ENCODE assay signal across 9 cellular contexts in genomic region chr2:127081826-127082633, GRCh38. TPM values are rescaled to one million over a fixed set of nuclear protein-coding genes. Genes with fewer than 3 reads are reported as not detected.
DNase-seq lines count a peak whose midpoint lies in the region; ATAC-seq and TF ChIP-seq lines count a peak whose summit lies in the region.
"Had no signal": no experiment of that assay in that cellular context is flagged by ENCODE, and none has a peak within 500 bp of the region (broad histone marks: within the 10 kb centered on the region; RNA-seq: fewer than 3 reads in every experiment).

No MANE protein-coding gene starts in this region.

- peak overlapping the region; percentile 94 for H3K27ac ChIP-seq in subcutaneous abdominal adipose tissue (ENCODE audit: low read depth, low read length)

- H3K36me3 Mint-ChIP-seq in T-helper 17 cell (ENCODE audit: low read depth) = peaks cover 2% of the 10 kb centered on the region
- H3K36me3 Mint-ChIP-seq in nephron (ENCODE audit: low read depth) = peaks cover 10% of the 10 kb centered on the region

- H3K36me3 ChIP-seq in GM06990 (ENCODE audit: control insufficient read depth, insufficient read depth, low read length) (no peaks in the 10 kb centered on the region), subcutaneous abdominal adipose tissue (ENCODE audit: control insufficient read depth in 5 of 5, insufficient read depth in 5 of 5, low read length in 5 of 5) (no peaks in the 10 kb centered on the region)
- H3K36me3 ChIP-seq: heart right ventricle had no signal

- H3K9me3 Mint-ChIP-seq in nephron = no peaks in the 10 kb centered on the region

- peaks cover 22 to 98% (median 96%) of the 10 kb centered on the region in 5 donors for H3K4me1 ChIP-seq in subcutaneous abdominal adipose tissue (ENCODE audit: control insufficient read depth in 5 of 5, insufficient read depth in 5 of 5, low read length in 5 of 5)

- peak overlapping the region in 2 of 5 donors; percentile 44 to 56 for H3K9ac ChIP-seq in subcutaneous abdominal adipose tissue (ENCODE audit: low read length in 5 of 5)

- peak overlapping the region; percentile 53 for H3K4me3 ChIP-seq in GM06990 (replicated peaks; ENCODE audit: low read depth, low read length)
- peak overlapping the region in 3 of 5 donors; percentile 6 to 38 (median 18) for H3K4me3 ChIP-seq in subcutaneous abdominal adipose tissue (ENCODE audit: low read depth in 1 of 5, low read length in 5 of 5)

- H3K27me3 ChIP-seq in GM06990 (replicated peaks; ENCODE audit: control insufficient read depth, insufficient read depth, low read length) = no peaks in the 10 kb centered on the region
- H3K27me3 ChIP-seq in subcutaneous abdominal adipose tissue (ENCODE audit: control insufficient read depth in 5 of 5, insufficient read depth in 4 of 5, low read length in 5 of 5) = no peaks in the 10 kb centered on the region
- H3K27me3 ChIP-seq: heart right ventricle had no signal

- ATAC-seq in GM21786 (IDR thresholded peaks at IDR 0.05; ENCODE audit: unreplicated experiment) = peak; percentile 56
- ATAC-seq in T-helper 17 cell = peak; percentile 86

- TF ChIP-seq CTCF in GM06990 (IDR thresholded peaks at IDR 0.05; ENCODE audit: insufficient read depth, low read length, poor library complexity, severe bottlenecking) (no peak), nephron (IDR thresholded peaks at IDR 0.05; ENCODE audit: unreplicated experiment in 3 of 3) (no peak)

- DNase-seq in GM06990 (ENCODE audit: extremely low read depth, insufficient read length) (peak; percentile 62), T-helper 17 cell (peak; percentile 58 to 70 (median 61)), anterior cingulate cortex (lab: John Stamatoyannopoulos, UW) (peak in 38 of 58 donors; percentile 10 to 90 (median 69)), NCI-H2196 treated with DMSO at 0.1 percent for 48 hours (lab: John Stamatoyannopoulos, UW; ENCODE audit: unreplicated experiment) (no peak), NCI-H748 treated with DMSO at 0.1 percent for 48 hours (lab: John Stamatoyannopoulos, UW) (no peak)
- DNase-seq: heart right ventricle had no signal

- H3K27me3 Mint-ChIP-seq in T-helper 17 cell (no peaks in the 10 kb centered on the region), nephron (ENCODE audit: low read depth) (no peaks in the 10 kb centered on the region)

- peak overlapping the region; percentile 93 for H3K4me3 Mint-ChIP-seq in T-helper 17 cell
- H3K4me3 Mint-ChIP-seq in nephron = peak overlapping the region; percentile 10 to 65 (median 23)

- peaks cover 58% of the 10 kb centered on the region for H3K4me1 Mint-ChIP-seq in T-helper 17 cell
- H3K4me1 Mint-ChIP-seq in nephron = peaks cover 89% of the 10 kb centered on the region

- H3K27ac Mint-ChIP-seq in T-helper 17 cell = peak overlapping the region; percentile 94
- H3K27ac Mint-ChIP-seq in nephron = peak overlapping the region; percentile 76 to 100 (median 76)

- H3K9me3 ChIP-seq in T-helper 17 cell (ENCODE audit: control insufficient read depth, low read length, poor library complexity, severe bottlenecking) (no peaks in the 10 kb centered on the region), subcutaneous abdominal adipose tissue (ENCODE audit: control insufficient read depth in 5 of 5, low read length in 5 of 5) (no peaks in the 10 kb centered on the region)
- H3K9me3 ChIP-seq: heart right ventricle had no signal

RNA-seq across cellular contexts. Expression of gene BIN1, which starts 24.9 kb away (rescaled TPM):
- total RNA-seq in T-helper 17 cell = 100 to 1,000 TPM; 132 to 133 TPM

Comparison
In these comparisons a context has a peak if more than half of its experiments do, and no peak if none do; other contexts are left out.
1. DNase-seq: peak in GM06990 (single experiment), T-helper 17 cell (3 of 3) and anterior cingulate cortex (38 of 58); none in NCI-H2196 treated with DMSO at 0.1 percent for 48 hours (single experiment) and NCI-H748 treated with DMSO at 0.1 percent for 48 hours (single experiment).